1 cellular context compared by ENCODE assay signal in the genomic region with DNA sequence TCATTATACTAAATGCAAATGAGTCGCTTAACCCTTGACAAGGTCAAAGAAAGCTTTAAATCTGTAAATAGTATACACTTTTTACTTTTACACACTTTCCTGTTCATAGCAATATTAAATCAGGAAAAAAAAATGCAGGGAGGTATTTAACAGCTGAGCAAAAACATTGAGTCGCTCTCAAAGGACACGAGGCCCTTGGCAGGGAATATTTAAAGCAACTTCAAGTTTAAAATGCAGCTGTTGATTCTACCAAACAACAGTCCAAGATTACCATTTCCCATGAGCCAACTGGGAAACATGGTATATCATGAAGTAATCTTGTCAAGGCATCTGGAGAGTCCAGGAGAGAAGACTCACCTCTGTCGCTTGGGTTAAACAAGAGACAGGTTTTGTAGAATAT.
TF ChIP-seq lines count a peak whose summit lies in the region.

No MANE protein-coding gene starts in this region.

TF ChIP-seq in A549, 52 proteins besides CTCF, POLR2A, EP300 and RAD21 (continued from another document):
- TF ChIP-seq ZFP36 (IDR thresholded peaks at IDR 0.05; ENCODE audit: borderline replicate concordance, partially characterized antibody) = no peak
- TF ChIP-seq TP53 (CRISPR knock-in tag; IDR thresholded peaks at IDR 0.05) = no peak
- TF ChIP-seq FOSL2 (IDR thresholded peaks at IDR 0.05) = no peak
- no peak for TF ChIP-seq FOSL2 (CRISPR knock-in tag; IDR thresholded peaks at IDR 0.05)
- TF ChIP-seq, protein P1, sequence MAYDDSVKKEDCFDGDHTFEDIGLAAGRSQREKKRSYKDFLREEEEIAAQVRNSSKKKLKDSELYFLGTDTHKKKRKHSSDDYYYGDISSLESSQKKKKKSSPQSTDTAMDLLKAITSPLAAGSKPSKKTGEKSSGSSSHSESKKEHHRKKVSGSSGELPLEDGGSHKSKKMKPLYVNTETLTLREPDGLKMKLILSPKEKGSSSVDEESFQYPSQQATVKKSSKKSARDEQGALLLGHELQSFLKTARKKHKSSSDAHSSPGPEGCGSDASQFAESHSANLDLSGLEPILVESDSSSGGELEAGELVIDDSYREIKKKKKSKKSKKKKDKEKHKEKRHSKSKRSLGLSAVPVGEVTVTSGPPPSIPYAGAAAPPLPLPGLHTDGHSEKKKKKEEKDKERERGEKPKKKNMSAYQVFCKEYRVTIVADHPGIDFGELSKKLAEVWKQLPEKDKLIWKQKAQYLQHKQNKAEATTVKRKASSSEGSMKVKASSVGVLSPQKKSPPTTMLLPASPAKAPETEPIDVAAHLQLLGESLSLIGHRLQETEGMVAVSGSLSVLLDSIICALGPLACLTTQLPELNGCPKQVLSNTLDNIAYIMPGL (CRISPR knock-in tag; IDR thresholded peaks at IDR 0.05; ENCODE audit: borderline replicate concordance) = no peak
- TF ChIP-seq PHF8 (IDR thresholded peaks at IDR 0.05; ENCODE audit: borderline replicate concordance, low read depth) = no peak
- TF ChIP-seq KDM5A (IDR thresholded peaks at IDR 0.05) = no peak
- no peak for TF ChIP-seq HOXB13 (CRISPR knock-in tag; IDR thresholded peaks at IDR 0.05; ENCODE audit: low read depth)
- TF ChIP-seq, protein P2, sequence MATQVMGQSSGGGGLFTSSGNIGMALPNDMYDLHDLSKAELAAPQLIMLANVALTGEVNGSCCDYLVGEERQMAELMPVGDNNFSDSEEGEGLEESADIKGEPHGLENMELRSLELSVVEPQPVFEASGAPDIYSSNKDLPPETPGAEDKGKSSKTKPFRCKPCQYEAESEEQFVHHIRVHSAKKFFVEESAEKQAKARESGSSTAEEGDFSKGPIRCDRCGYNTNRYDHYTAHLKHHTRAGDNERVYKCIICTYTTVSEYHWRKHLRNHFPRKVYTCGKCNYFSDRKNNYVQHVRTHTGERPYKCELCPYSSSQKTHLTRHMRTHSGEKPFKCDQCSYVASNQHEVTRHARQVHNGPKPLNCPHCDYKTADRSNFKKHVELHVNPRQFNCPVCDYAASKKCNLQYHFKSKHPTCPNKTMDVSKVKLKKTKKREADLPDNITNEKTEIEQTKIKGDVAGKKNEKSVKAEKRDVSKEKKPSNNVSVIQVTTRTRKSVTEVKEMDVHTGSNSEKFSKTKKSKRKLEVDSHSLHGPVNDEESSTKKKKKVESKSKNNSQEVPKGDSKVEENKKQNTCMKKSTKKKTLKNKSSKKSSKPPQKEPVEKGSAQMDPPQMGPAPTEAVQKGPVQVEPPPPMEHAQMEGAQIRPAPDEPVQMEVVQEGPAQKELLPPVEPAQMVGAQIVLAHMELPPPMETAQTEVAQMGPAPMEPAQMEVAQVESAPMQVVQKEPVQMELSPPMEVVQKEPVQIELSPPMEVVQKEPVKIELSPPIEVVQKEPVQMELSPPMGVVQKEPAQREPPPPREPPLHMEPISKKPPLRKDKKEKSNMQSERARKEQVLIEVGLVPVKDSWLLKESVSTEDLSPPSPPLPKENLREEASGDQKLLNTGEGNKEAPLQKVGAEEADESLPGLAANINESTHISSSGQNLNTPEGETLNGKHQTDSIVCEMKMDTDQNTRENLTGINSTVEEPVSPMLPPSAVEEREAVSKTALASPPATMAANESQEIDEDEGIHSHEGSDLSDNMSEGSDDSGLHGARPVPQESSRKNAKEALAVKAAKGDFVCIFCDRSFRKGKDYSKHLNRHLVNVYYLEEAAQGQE (IDR thresholded peaks at IDR 0.05) = no peak
- no peak for TF ChIP-seq HDAC2 (IDR thresholded peaks at IDR 0.05)
- TF ChIP-seq NPAS2 (CRISPR knock-in tag; IDR thresholded peaks at IDR 0.05; ENCODE audit: borderline replicate concordance) = no peak
- no peak for TF ChIP-seq EHF (CRISPR knock-in tag; IDR thresholded peaks at IDR 0.05)
- no peak for TF ChIP-seq JUN (IDR thresholded peaks at IDR 0.05)
- no peak for TF ChIP-seq MAFK (IDR thresholded peaks at IDR 0.05; ENCODE audit: partially characterized antibody)
- no peak for TF ChIP-seq HEYL (CRISPR knock-in tag; IDR thresholded peaks at IDR 0.05)
- no peak for TF ChIP-seq ESRRA (IDR thresholded peaks at IDR 0.05; ENCODE audit: borderline replicate concordance, low read length)
- TF ChIP-seq CHD2 (IDR thresholded peaks at IDR 0.05; ENCODE audit: low read length, partially characterized antibody) = no peak
- no peak for TF ChIP-seq BHLHE40 (IDR thresholded peaks at IDR 0.05; ENCODE audit: low read depth, low read length)
- TF ChIP-seq POLR2AphosphoS2 (conservative IDR thresholded peaks at IDR 0.05; ENCODE audit: low read length) = no peak
